8 cellular contexts compared by ENCODE assay signal in genomic region chr3:133413166-133414020, GRCh38.
DNase-seq lines count a peak whose midpoint lies in the region; ATAC-seq and TF ChIP-seq lines count a peak whose summit lies in the region.

No MANE protein-coding gene starts in this region.

- peak; percentile 30 for DNase-seq in DMS153 (lab: John Stamatoyannopoulos, UW)
- peak; percentile 40 for DNase-seq in NCI-H1048 (lab: John Stamatoyannopoulos, UW)
- DNase-seq in choroid plexus epithelial cell (ENCODE audit: low read depth): peak; percentile 61
- no peak for DNase-seq in ecto neural progenitor cell (ENCODE audit: low spot score)
- no peak for DNase-seq in stimulated activated CD4-positive, alpha-beta T cell treated with anti-CD3 and anti-CD28 coated beads, Interleukin-2, amount 100 ng/mL, for 24 hours
- no peak for DNase-seq in stimulated activated naive CD4-positive, alpha-beta T cell treated with Interleukin-2 at 50 U/mL for 16 hours (lab: John Stamatoyannopoulos, UW)

- no peaks in the 10 kb centered on the region for H3K4me1 ChIP-seq in neutrophil (ENCODE audit: control insufficient read depth in 1 of 2, insufficient read depth in 1 of 2, low read depth in 1 of 2, low read length in 1 of 2)

- H3K27ac ChIP-seq in neutrophil: peak overlapping the region; percentile 17

- TF ChIP-seq CTCF in choroid plexus epithelial cell (conservative IDR thresholded peaks at IDR 0.05; ENCODE audit: low read depth, low read length) (no peak), neutrophil (IDR thresholded peaks at IDR 0.05) (no peak)

- no peaks in the 10 kb centered on the region for H3K36me3 ChIP-seq in neutrophil

- no peaks in the 10 kb centered on the region for H3K9me3 ChIP-seq in neutrophil

- peaks cover 42% of the 10 kb centered on the region for H3K27me3 ChIP-seq in neutrophil

- ATAC-seq in GM18868 (IDR thresholded peaks at IDR 0.05; ENCODE audit: unreplicated experiment): no peak

- peak overlapping the region; percentile 20 for H3K4me3 ChIP-seq in choroid plexus epithelial cell (ENCODE audit: low read depth, low read length)
- no peak overlapping the region for H3K4me3 ChIP-seq in neutrophil (ENCODE audit: low read depth in 1 of 2, low read length in 1 of 2)

Comparison
In these comparisons a context has a peak if more than half of its experiments do, and no peak if none do; other contexts are left out.
1. DNase-seq: peak in DMS153 (single experiment), NCI-H1048 (single experiment) and choroid plexus epithelial cell (single experiment); none in ecto neural progenitor cell (single experiment), stimulated activated CD4-positive, alpha-beta T cell treated with anti-CD3 and anti-CD28 coated beads, Interleukin-2, amount 100 ng/mL, for 24 hours (0 of 2) and stimulated activated naive CD4-positive, alpha-beta T cell treated with Interleukin-2 at 50 U/mL for 16 hours (single experiment).